Comparison of ENCODE assay signal across 8 cellular contexts in the genomic region with DNA sequence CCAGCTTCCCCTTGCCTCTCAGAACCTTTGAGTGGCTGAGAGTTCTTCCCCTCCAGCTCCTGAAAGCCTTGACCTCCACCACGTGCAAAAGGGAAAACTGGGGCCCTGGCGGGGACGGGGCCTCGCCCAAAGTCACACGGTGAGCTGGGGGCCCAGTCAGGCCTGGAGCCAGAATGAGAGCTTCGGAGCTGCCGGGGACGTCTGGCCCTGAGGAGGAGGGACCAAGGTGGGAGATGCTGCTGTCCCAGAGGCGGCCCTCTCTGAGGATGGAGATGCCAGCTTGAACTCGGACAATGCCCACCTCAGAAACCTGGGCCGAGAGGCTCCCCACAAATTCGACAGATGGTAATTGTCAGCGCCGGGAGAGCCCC. TPM values are rescaled to one million over a fixed set of nuclear protein-coding genes. Genes with fewer than 3 reads are reported as not detected.
DNase-seq lines count a peak whose midpoint lies in the region; ATAC-seq and TF ChIP-seq lines count a peak whose summit lies in the region.

No MANE protein-coding gene starts in this region.

- no peak overlapping the region for H4K91ac ChIP-seq in H9 (ENCODE audit: insufficient read length, low read depth, low read length)

- H3K27me3 Mint-ChIP-seq in H9 (ENCODE audit: low read depth) (peaks cover 47% of the 10 kb centered on the region), WTC11 (ENCODE audit: low read depth) (peaks cover 42% of the 10 kb centered on the region)

- H3K36me3 Mint-ChIP-seq in H9 (ENCODE audit: insufficient read depth in 1 of 3, low read depth in 3 of 3) (no peaks in the 10 kb centered on the region; a peak in 1 of 7 replicates), WTC11 (no peaks in the 10 kb centered on the region)

- H2BK20ac ChIP-seq in H9 (ENCODE audit: low read depth, low read length, poor library complexity, severe bottlenecking) = no peak overlapping the region

- H3K9me3 ChIP-seq in H9 (ENCODE audit: control insufficient read depth, low read depth, low read length) (no peaks in the 10 kb centered on the region), hepatocyte (ENCODE audit: low read depth) (no peaks in the 10 kb centered on the region), skeletal muscle tissue (ENCODE audit: control insufficient read depth in 3 of 3, low read length in 3 of 3) (no peaks in the 10 kb centered on the region)

- DNase-seq in H9 = no peak
- DNase-seq in WTC11 (ENCODE audit: low spot score) = no peak
- no peak for DNase-seq in hepatocyte (ENCODE audit: low spot score)
- no peak for DNase-seq in AML-193 (lab: John Stamatoyannopoulos, UW)
- no peak for DNase-seq in activated CD4-positive, CD25-positive, alpha-beta regulatory T cell treated with anti-CD3 and anti-CD28 coated beads, Interleukin-2, amount 50 U/mL, for 72 hours
- DNase-seq in RPMI8226 = no peak

- H3K27ac ChIP-seq in H9 (ENCODE audit: insufficient read length, low read depth, low read length) (no peak overlapping the region), hepatocyte (no peak overlapping the region), skeletal muscle tissue (ENCODE audit: low read depth, low read length) (no peak overlapping the region)

- WGBS in H9 (ENCODE audit: extremely low coverage, insufficient read length, low lambda C conversion rate) = no CpG with 5 or more reads among the region's 14 CpGs
- 60% methylated on average over 14 of the region's 14 CpGs for WGBS in hepatocyte (ENCODE audit: low lambda C conversion rate, missing lambda C conversion rate)

- no peaks in the 10 kb centered on the region for H4K20me1 ChIP-seq in H9 (ENCODE audit: control insufficient read depth, insufficient read depth, insufficient read length)
- H4K20me1 ChIP-seq in hepatocyte (ENCODE audit: insufficient read depth, poor library complexity, severe bottlenecking) = no peaks in the 10 kb centered on the region

- no peak overlapping the region for H4K8ac ChIP-seq in H9 (replicated peaks; ENCODE audit: insufficient read length, low read depth, low read length)

- H3K23me2 ChIP-seq in H9 (ENCODE audit: insufficient read length, low read depth, low read length, poor library complexity, severe bottlenecking) = peaks cover 4% of the 10 kb centered on the region

- no peak overlapping the region for H2BK5ac ChIP-seq in H9 (ENCODE audit: insufficient read length, low read length)

- no peak overlapping the region for H3K23ac ChIP-seq in H9 (ENCODE audit: insufficient read length, low read depth, low read length)

- H2AFZ ChIP-seq in H9 (ENCODE audit: low read length) (no peak overlapping the region), hepatocyte (peak overlapping the region; percentile 100)

- no peak overlapping the region for H3K9ac ChIP-seq in H9 (ENCODE audit: extremely low read depth, insufficient read length, low read length)
- H3K9ac ChIP-seq in skeletal muscle tissue (ENCODE audit: low read depth in 1 of 3, low read length in 3 of 3) = peak overlapping the region; percentile 20 to 82 (median 77)

- no peaks in the 10 kb centered on the region for H3K79me1 ChIP-seq in H9 (ENCODE audit: insufficient read depth, low read depth, low read length, poor library complexity, severe bottlenecking)

- POLR2A ChIA-PET in WTC11 (lab: Charles Lee) = no interaction called here

- H3K9me2 ChIP-seq in hepatocyte (replicated peaks; ENCODE audit: insufficient read depth) = no peaks in the 10 kb centered on the region

- H3K4me3 Mint-ChIP-seq in H9 (peak overlapping the region; percentile 74 to 82), WTC11 (peak overlapping the region; percentile 73)

- H3K4ac ChIP-seq in H9 (ENCODE audit: low read depth, low read length) = no peak overlapping the region

- no peak overlapping the region for H2BK12ac ChIP-seq in H9 (ENCODE audit: insufficient read length, low read depth, low read length)

- H3K4me3 ChIP-seq in hepatocyte (peak overlapping the region; percentile 96), skeletal muscle tissue (ENCODE audit: low read length in 3 of 3) (peak overlapping the region; percentile 77 to 89 (median 85))

- H3K9me3 Mint-ChIP-seq in H9 (no peaks in the 10 kb centered on the region), WTC11 (no peaks in the 10 kb centered on the region)

- H3K4me2 ChIP-seq in H9 (ENCODE audit: insufficient read depth, insufficient read length, low read length) (peak overlapping the region; percentile 45), hepatocyte (peak overlapping the region; percentile 96)

- TF ChIP-seq CTCF in H9 (conservative IDR thresholded peaks at IDR 0.05) = no peak
- TF ChIP-seq CTCF in WTC11 (IDR thresholded peaks at IDR 0.05) = no peak
- TF ChIP-seq CTCF in hepatocyte (IDR thresholded peaks at IDR 0.05; ENCODE audit: poor library complexity) = no peak

- H3K18ac ChIP-seq in H9 (ENCODE audit: insufficient read length, low read depth, low read length) = no peak overlapping the region

- H4K5ac ChIP-seq in H9 (ENCODE audit: insufficient read length, low read depth, low read length) = no peak overlapping the region

- H2AK5ac ChIP-seq in H9 (ENCODE audit: insufficient read length, low read length) = no peak overlapping the region

- CTCF ChIA-PET in WTC11 (lab: Charles Lee) = interaction anchor here (0.8 to 2.2 kb wide), 4 partner anchors 29 to 1324 kb away, joined by 3 to 5 read pairs (median 4); no protein-coding TSS in a partner anchor

- H3K56ac ChIP-seq in H9 (ENCODE audit: insufficient read length, low read depth, low read length) = no peak overlapping the region

- H3K14ac ChIP-seq in H9 (ENCODE audit: insufficient read depth, low read length) = no peak overlapping the region

- H3T11ph ChIP-seq in H9 (ENCODE audit: low read length) = no peak overlapping the region

- H3K4me1 Mint-ChIP-seq in H9 (peaks cover 0 to 3% of the 10 kb centered on the region in 2 experiments; a peak in 1 of 4 replicates), WTC11 (0 out of 2 replicates have a peak, but pooled peaks cover 3% of the 10 kb centered on the region)

- no peak overlapping the region for H2BK120ac ChIP-seq in H9 (ENCODE audit: low read depth, low read length, poor library complexity, severe bottlenecking)

- H3K27ac Mint-ChIP-seq in H9 (no peak overlapping the region), WTC11 (no peak overlapping the region)

- ATAC-seq in WTC11 = no peak; the same call in 1 of the 2 replicates
- ATAC-seq in HG03196 (IDR thresholded peaks at IDR 0.05; ENCODE audit: unreplicated experiment) = no peak

- no peaks in the 10 kb centered on the region for H3K4me1 ChIP-seq in H9 (ENCODE audit: insufficient read depth, low read length)
- peaks cover 4% of the 10 kb centered on the region for H3K4me1 ChIP-seq in hepatocyte (ENCODE audit: insufficient read depth)
- H3K4me1 ChIP-seq in skeletal muscle tissue (ENCODE audit: control insufficient read depth in 3 of 3, insufficient read depth in 3 of 3, low read length in 3 of 3) = peaks cover 0 to 3% (median 3%) of the 10 kb centered on the region in 3 donors

- H3K79me2 ChIP-seq in H9 (ENCODE audit: insufficient read depth, low read length) (no peaks in the 10 kb centered on the region), hepatocyte (no peaks in the 10 kb centered on the region)

- H2BK15ac ChIP-seq in H9 (ENCODE audit: low read depth, low read length) = no peak overlapping the region

- H3K27me3 ChIP-seq in H9 (ENCODE audit: insufficient read depth, low read length) (no peaks in the 10 kb centered on the region), hepatocyte (no peaks in the 10 kb centered on the region), skeletal muscle tissue (ENCODE audit: control insufficient read depth in 3 of 3, insufficient read depth in 3 of 3, low read length in 3 of 3) (peaks cover 0 to 18% (median 7%) of the 10 kb centered on the region in 3 donors)

- H3K36me3 ChIP-seq in hepatocyte (replicated peaks; ENCODE audit: insufficient read depth, low read depth) (no peaks in the 10 kb centered on the region), skeletal muscle tissue (ENCODE audit: control insufficient read depth in 3 of 3, insufficient read depth in 3 of 3, low read length in 3 of 3) (no peaks in the 10 kb centered on the region)

TF ChIP-seq in WTC11, 78 proteins besides CTCF, POLR2A, EP300 and RAD21 (continues in another document):
- TF ChIP-seq NR3C1 (CRISPR knock-in tag; conservative IDR thresholded peaks at IDR 0.05; ENCODE audit: low read depth) = no peak
- no peak for TF ChIP-seq ZBTB43 (CRISPR knock-in tag; IDR thresholded peaks at IDR 0.05)
- no peak for TF ChIP-seq NFYB (CRISPR knock-in tag; conservative IDR thresholded peaks at IDR 0.05; ENCODE audit: low read depth)
- no peak for TF ChIP-seq KAT7 (CRISPR knock-in tag; IDR thresholded peaks at IDR 0.05; ENCODE audit: borderline replicate concordance)
- TF ChIP-seq GTF2I (CRISPR knock-in tag; conservative IDR thresholded peaks at IDR 0.05) = no peak
- TF ChIP-seq NFE2L1 (CRISPR knock-in tag; IDR thresholded peaks at IDR 0.05) = no peak
- TF ChIP-seq, protein P1, sequence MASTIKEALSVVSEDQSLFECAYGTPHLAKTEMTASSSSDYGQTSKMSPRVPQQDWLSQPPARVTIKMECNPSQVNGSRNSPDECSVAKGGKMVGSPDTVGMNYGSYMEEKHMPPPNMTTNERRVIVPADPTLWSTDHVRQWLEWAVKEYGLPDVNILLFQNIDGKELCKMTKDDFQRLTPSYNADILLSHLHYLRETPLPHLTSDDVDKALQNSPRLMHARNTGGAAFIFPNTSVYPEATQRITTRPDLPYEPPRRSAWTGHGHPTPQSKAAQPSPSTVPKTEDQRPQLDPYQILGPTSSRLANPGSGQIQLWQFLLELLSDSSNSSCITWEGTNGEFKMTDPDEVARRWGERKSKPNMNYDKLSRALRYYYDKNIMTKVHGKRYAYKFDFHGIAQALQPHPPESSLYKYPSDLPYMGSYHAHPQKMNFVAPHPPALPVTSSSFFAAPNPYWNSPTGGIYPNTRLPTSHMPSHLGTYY (CRISPR knock-in tag; IDR thresholded peaks at IDR 0.05) = no peak

RNA-seq across cellular contexts. Expression of gene AK8, which starts 0.7 kb away (rescaled TPM):
- 0.44 and 0.46 TPM in 2 replicates for total RNA-seq in H9 (2021)
- 0.27 to 0.50 TPM (median 0.48 TPM) in 3 replicates for total RNA-seq in WTC11 (2021)
- 0.40 and 1.8 TPM in 2 replicates for total RNA-seq in hepatocyte
- polyA plus RNA-seq in hepatocyte = 2.6 and 4.5 TPM in 2 replicates
- total RNA-seq in skeletal muscle tissue = 0.52 TPM

RNA-seq across cellular contexts. Expression of gene SPACA9, which starts 1.3 kb away (rescaled TPM):
- total RNA-seq in H9 (2021) (0.99 and 1.3 TPM in 2 replicates), WTC11 (2021) (0.48 to 1.8 TPM (median 1.5 TPM) in 3 replicates), hepatocyte (0.44 and 1.9 TPM in 2 replicates), skeletal muscle tissue (1.0 TPM)
- polyA plus RNA-seq in hepatocyte = 3.3 and 5.6 TPM in 2 replicates
